ENCODE assay signal across 26 cellular contexts in the genomic region with DNA sequence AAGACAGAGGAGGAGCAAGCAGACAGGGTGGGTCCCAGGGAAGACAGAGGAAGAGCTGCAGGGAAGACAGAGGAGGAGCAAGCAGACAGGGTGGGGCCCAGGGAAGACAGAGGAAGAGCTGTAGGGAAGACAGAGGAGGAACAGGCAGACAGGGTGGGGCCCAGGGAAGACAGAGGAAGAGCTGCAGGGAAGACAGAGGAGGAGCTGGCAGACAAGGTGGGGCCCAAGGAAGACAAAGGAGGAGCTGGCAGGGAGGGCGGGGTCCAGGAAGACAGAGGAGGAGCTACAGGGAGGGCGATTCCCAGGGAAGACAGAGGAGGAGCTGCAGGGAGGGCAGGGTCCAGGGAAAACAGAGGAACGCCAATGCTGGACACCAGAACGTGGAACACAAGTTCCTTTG.
DNase-seq lines count a peak whose midpoint lies in the region; ATAC-seq and TF ChIP-seq lines count a peak whose summit lies in the region.
"Had no signal": no experiment of that assay in that cellular context is flagged by ENCODE, and none has a peak within 500 bp of the region (broad histone marks: within the 10 kb centered on the region; RNA-seq: fewer than 3 reads in every experiment).

No MANE protein-coding gene starts in this region.

- H3K4me1 Mint-ChIP-seq in stimulated activated memory B cell treated with anti-CD40 and anti-IgM and Interleukin-4, amounts not matched to agents 10 μg/mL and 1 μg/mL and 100 μg/mL, for 72 hours, result no peaks in the 10 kb centered on the region
- H3K4me1 Mint-ChIP-seq: activated CD4-positive, alpha-beta T cell treated with anti-CD3 and anti-CD28 coated beads for 36 hours; activated naive CD8-positive, alpha-beta T cell treated with anti-CD3 and anti-CD28 coated beads, Interleukin-2, amount 50 U/mL, for 24 hours had no signal

- H3K4me2 ChIP-seq in PC-3 (ENCODE audit: low read length), result no peak overlapping the region

- H3K27ac ChIP-seq in PC-3 (ENCODE audit: low read length) (no peak overlapping the region), foreskin keratinocyte (no peak overlapping the region), aorta (ENCODE audit: low read depth in 1 of 2, low read length in 2 of 2) (no peak overlapping the region)
- H3K27ac ChIP-seq: body of pancreas, dorsolateral prefrontal cortex, skin epidermis, tibial artery had no signal

- H3K27me3 Mint-ChIP-seq in stimulated activated memory B cell treated with anti-CD40 and anti-IgM and Interleukin-4, amounts not matched to agents 10 μg/mL and 1 μg/mL and 100 μg/mL, for 72 hours, result peaks cover 55% of the 10 kb centered on the region

- no peaks in the 10 kb centered on the region for H3K27me3 ChIP-seq in PC-3 (ENCODE audit: low read length)
- no peaks in the 10 kb centered on the region for H3K27me3 ChIP-seq in foreskin keratinocyte
- no peaks in the 10 kb centered on the region for H3K27me3 ChIP-seq in aorta (ENCODE audit: control insufficient read depth in 1 of 2, insufficient read depth in 2 of 2, low read length in 1 of 2)
- H3K27me3 ChIP-seq: body of pancreas, dorsolateral prefrontal cortex, tibial artery had no signal

- POLR2A ChIA-PET in PC-3 (lab: Charles Lee; ENCODE audit: unreplicated experiment), result interaction anchor here (0.7 kb wide), 1 partner anchor 1280 kb away, joined by 11 read pairs; no protein-coding TSS in a partner anchor

- H2AFZ ChIP-seq in PC-3 (ENCODE audit: low read length), result no peak overlapping the region

- H3K9ac ChIP-seq in PC-3 (ENCODE audit: low read length), result no peak overlapping the region

- H3K4me3 ChIP-seq in PC-3 (ENCODE audit: low read length) (no peak overlapping the region), aorta (ENCODE audit: low read length in 2 of 2) (no peak overlapping the region)
- H3K4me3 ChIP-seq: body of pancreas, dorsolateral prefrontal cortex, skin epidermis, tibial artery had no signal

- BruUV-seq in PC-3 (replicated peaks; lab: Mats Ljungman, UMichigan), result no TSS peak

- H3K36me3 Mint-ChIP-seq in stimulated activated memory B cell treated with anti-CD40 and anti-IgM and Interleukin-4, amounts not matched to agents 10 μg/mL and 1 μg/mL and 100 μg/mL, for 72 hours, result peaks cover 6% of the 10 kb centered on the region

- no peaks in the 10 kb centered on the region for H3F3A ChIP-seq in PC-3 (ENCODE audit: low read length, unreplicated experiment)

- CTCF ChIA-PET in PC-3 (lab: Charles Lee), result no interaction called here

- H3K27ac Mint-ChIP-seq in stimulated activated memory B cell treated with anti-CD40 and anti-IgM and Interleukin-4, amounts not matched to agents 10 μg/mL and 1 μg/mL and 100 μg/mL, for 72 hours, result no peak overlapping the region
- H3K27ac Mint-ChIP-seq: activated CD4-positive, alpha-beta T cell treated with anti-CD3 and anti-CD28 coated beads for 36 hours; activated naive CD8-positive, alpha-beta T cell treated with anti-CD3 and anti-CD28 coated beads, Interleukin-2, amount 50 U/mL, for 24 hours had no signal

- H3K4me1 ChIP-seq in PC-3 (ENCODE audit: insufficient read depth, low read length) (no peaks in the 10 kb centered on the region), foreskin keratinocyte (no peaks in the 10 kb centered on the region), aorta (ENCODE audit: control insufficient read depth in 1 of 2, insufficient read depth in 2 of 2, low read length in 2 of 2) (no peaks in the 10 kb centered on the region)

- no peaks in the 10 kb centered on the region for H3K9me2 ChIP-seq in PC-3 (replicated peaks; ENCODE audit: low read length)

- H3K9me3 ChIP-seq in PC-3 (ENCODE audit: low read length) (no peaks in the 10 kb centered on the region), aorta (ENCODE audit: control insufficient read depth, low read length) (no peaks in the 10 kb centered on the region)
- H3K9me3 ChIP-seq: body of pancreas, tibial artery had no signal

- no peaks in the 10 kb centered on the region for H3K36me3 ChIP-seq in PC-3 (ENCODE audit: low read depth, low read length)
- H3K36me3 ChIP-seq in aorta (ENCODE audit: control insufficient read depth in 1 of 2, insufficient read depth in 2 of 2, low read length in 1 of 2), result no peaks in the 10 kb centered on the region
- H3K36me3 ChIP-seq: tibial artery had no signal

- TF ChIP-seq CTCF in PC-3 (conservative IDR thresholded peaks at IDR 0.05; ENCODE audit: low read depth, low read length) (no peak), foreskin keratinocyte (conservative IDR thresholded peaks at IDR 0.05) (peak; percentile 15)

- no peaks in the 10 kb centered on the region for H4K20me1 ChIP-seq in PC-3 (ENCODE audit: low read length)

- H3K79me2 ChIP-seq in PC-3 (ENCODE audit: low read length), result no peaks in the 10 kb centered on the region

- intact Hi-C loops in PC-3 (cut with micrococcal nuclease) (no loop called here), posterior vena cava (cut with DNase I) (no loop called here), aorta (cut with DNase I) (no loop called here)

- DNase-seq in activated effector memory CD4-positive, alpha-beta T cell treated with anti-CD3 and anti-CD28 coated beads, Interleukin-2, amount 50 U/mL, for 16 hours, result peak; percentile 45
- no peak for DNase-seq in activated effector memory CD4-positive, alpha-beta T cell treated with Interleukin-2 at 50 U/mL for 16 hours
- DNase-seq in PC-3, result peak; percentile 50
- peak in 1 of 2 donors; percentile 47 for DNase-seq in foreskin keratinocyte
- peak; percentile 69 for DNase-seq in posterior vena cava (ENCODE audit: low spot score)
- no peak for DNase-seq in aorta
- no peak for DNase-seq in DMS 273 treated with DMSO at 0.1 percent for 48 hours (lab: John Stamatoyannopoulos, UW)
- DNase-seq: 8988T; activated CD4-positive, alpha-beta T cell treated with anti-CD3 and anti-CD28 coated beads for 36 hours; activated naive CD8-positive, alpha-beta T cell treated with anti-CD3 and anti-CD28 coated beads, Interleukin-2, amount 50 U/mL, for 24 hours; activated T-cell treated with anti-CD3 and anti-CD28 coated beads for 4 hours; body of pancreas; cerebellar nuclear complex; EL; islet precursor cell; NCI-H1092 treated with DMSO at 0.1 percent for 48 hours; NCI-H187 treated with DMSO at 0.1 percent for 48 hours; NCI-H2227 treated with DMSO at 0.1 percent for 48 hours; RPMI8226; stimulated activated CD4-positive, alpha-beta T cell treated with anti-CD3 and anti-CD28 coated beads, Interleukin-1b, Interleukin-23, amount 100 ng/mL, for 48 hours; T-helper 2 cell; tibial artery had no signal

- H3K4me3 Mint-ChIP-seq in stimulated activated memory B cell treated with anti-CD40 and anti-IgM and Interleukin-4, amounts not matched to agents 10 μg/mL and 1 μg/mL and 100 μg/mL, for 72 hours, result no peak overlapping the region
- H3K4me3 Mint-ChIP-seq: activated CD4-positive, alpha-beta T cell treated with anti-CD3 and anti-CD28 coated beads for 36 hours; activated naive CD8-positive, alpha-beta T cell treated with anti-CD3 and anti-CD28 coated beads, Interleukin-2, amount 50 U/mL, for 24 hours had no signal

- 87 to 93% methylated on average over 4 of the region's 4 CpGs for WGBS in aorta, 2 donors

- H3K9me3 Mint-ChIP-seq in stimulated activated memory B cell treated with anti-CD40 and anti-IgM and Interleukin-4, amounts not matched to agents 10 μg/mL and 1 μg/mL and 100 μg/mL, for 72 hours, result peaks cover 16% of the 10 kb centered on the region
- H3K9me3 Mint-ChIP-seq: activated naive CD8-positive, alpha-beta T cell treated with anti-CD3 and anti-CD28 coated beads, Interleukin-2, amount 50 U/mL, for 24 hours had no signal

- ATAC-seq in PC-3 (peak; percentile 58), foreskin keratinocyte (peak; percentile 54), aorta (ENCODE audit: low FRiP score) (no peak)
- no peak for ATAC-seq in stimulated activated memory B cell treated with anti-CD40 and anti-IgM and Interleukin-4, amounts not matched to agents 10 μg/mL and 1 μg/mL and 100 μg/mL, for 72 hours
- ATAC-seq: activated CD4-positive, alpha-beta T cell treated with anti-CD3 and anti-CD28 coated beads for 36 hours; activated naive CD8-positive, alpha-beta T cell treated with anti-CD3 and anti-CD28 coated beads, Interleukin-2, amount 50 U/mL, for 24 hours; body of pancreas; SK-N-SH treated with all-trans-retinoic acid at 6 μM for 48 hours had no signal

Comparison
In these comparisons a context has a peak if more than half of its experiments do, and no peak if none do; other contexts are left out.
1. DNase-seq: peak in activated effector memory CD4-positive, alpha-beta T cell treated with anti-CD3 and anti-CD28 coated beads, Interleukin-2, amount 50 U/mL, for 16 hours (single experiment), PC-3 (single experiment) and posterior vena cava (single experiment); none in activated effector memory CD4-positive, alpha-beta T cell treated with Interleukin-2 at 50 U/mL for 16 hours (single experiment), aorta (0 of 2) and DMS 273 treated with DMSO at 0.1 percent for 48 hours (single experiment).
2. ATAC-seq: peak in PC-3 (single experiment) and foreskin keratinocyte (single experiment); none in aorta (single experiment) and stimulated activated memory B cell treated with anti-CD40 and anti-IgM and Interleukin-4, amounts not matched to agents 10 μg/mL and 1 μg/mL and 100 μg/mL, for 72 hours (single experiment).